ENCODE assay signal across 1 cellular context in the genomic region with DNA sequence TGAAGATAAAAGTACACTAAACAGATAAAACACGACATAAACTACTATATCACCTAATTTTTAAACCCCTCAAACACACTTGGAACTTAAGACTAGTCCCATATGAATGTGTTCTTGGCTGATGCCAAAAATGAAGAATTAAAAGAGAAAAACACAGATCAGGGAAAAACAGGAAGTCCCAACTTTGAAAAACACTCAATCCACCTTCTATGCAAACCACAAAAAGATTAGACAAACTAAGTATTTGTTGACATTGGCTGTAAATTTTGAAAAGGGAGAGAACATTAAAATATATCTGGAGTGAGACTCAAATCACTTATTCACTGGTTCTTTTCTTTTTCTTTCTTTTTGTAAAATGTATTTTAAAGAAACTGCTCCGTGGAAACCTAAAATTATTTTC.
TF ChIP-seq lines count a peak whose summit lies in the region.

No MANE protein-coding gene starts in this region.

TF ChIP-seq in HepG2, 621 proteins besides CTCF, POLR2A, EP300 and RAD21 (continued from another document):
- TF ChIP-seq, protein P1, sequence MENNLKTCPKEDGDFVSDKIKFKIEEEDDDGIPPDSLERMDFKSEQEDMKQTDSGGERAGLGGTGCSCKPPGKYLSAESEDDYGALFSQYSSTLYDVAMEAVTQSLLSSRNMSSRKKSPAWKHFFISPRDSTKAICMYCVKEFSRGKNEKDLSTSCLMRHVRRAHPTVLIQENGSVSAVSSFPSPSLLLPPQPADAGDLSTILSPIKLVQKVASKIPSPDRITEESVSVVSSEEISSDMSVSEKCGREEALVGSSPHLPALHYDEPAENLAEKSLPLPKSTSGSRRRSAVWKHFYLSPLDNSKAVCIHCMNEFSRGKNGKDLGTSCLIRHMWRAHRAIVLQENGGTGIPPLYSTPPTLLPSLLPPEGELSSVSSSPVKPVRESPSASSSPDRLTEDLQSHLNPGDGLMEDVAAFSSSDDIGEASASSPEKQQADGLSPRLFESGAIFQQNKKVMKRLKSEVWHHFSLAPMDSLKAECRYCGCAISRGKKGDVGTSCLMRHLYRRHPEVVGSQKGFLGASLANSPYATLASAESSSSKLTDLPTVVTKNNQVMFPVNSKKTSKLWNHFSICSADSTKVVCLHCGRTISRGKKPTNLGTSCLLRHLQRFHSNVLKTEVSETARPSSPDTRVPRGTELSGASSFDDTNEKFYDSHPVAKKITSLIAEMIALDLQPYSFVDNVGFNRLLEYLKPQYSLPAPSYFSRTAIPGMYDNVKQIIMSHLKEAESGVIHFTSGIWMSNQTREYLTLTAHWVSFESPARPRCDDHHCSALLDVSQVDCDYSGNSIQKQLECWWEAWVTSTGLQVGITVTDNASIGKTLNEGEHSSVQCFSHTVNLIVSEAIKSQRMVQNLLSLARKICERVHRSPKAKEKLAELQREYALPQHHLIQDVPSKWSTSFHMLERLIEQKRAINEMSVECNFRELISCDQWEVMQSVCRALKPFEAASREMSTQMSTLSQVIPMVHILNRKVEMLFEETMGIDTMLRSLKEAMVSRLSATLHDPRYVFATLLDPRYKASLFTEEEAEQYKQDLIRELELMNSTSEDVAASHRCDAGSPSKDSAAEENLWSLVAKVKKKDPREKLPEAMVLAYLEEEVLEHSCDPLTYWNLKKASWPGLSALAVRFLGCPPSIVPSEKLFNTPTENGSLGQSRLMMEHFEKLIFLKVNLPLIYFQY (CRISPR knock-in tag; IDR thresholded peaks at IDR 0.05; ENCODE audit: borderline replicate concordance), result no peak
- TF ChIP-seq SMAD3 (CRISPR knock-in tag; IDR thresholded peaks at IDR 0.05), result no peak
- TF ChIP-seq, protein P2, sequence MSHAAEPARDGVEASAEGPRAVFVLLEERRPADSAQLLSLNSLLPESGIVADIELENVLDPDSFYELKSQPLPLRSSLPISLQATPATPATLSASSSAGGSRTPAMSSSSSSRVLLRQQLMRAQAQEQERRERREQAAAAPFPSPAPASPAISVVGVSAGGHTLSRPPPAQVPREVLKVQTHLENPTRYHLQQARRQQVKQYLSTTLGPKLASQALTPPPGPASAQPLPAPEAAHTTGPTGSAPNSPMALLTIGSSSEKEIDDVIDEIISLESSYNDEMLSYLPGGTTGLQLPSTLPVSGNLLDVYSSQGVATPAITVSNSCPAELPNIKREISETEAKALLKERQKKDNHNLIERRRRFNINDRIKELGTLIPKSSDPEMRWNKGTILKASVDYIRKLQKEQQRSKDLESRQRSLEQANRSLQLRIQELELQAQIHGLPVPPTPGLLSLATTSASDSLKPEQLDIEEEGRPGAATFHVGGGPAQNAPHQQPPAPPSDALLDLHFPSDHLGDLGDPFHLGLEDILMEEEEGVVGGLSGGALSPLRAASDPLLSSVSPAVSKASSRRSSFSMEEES (CRISPR knock-in tag; IDR thresholded peaks at IDR 0.05), result no peak
- TF ChIP-seq NFRKB (IDR thresholded peaks at IDR 0.05), result no peak
- TF ChIP-seq XBP1 (CRISPR knock-in tag; IDR thresholded peaks at IDR 0.05), result no peak
- TF ChIP-seq ZFP36 (IDR thresholded peaks at IDR 0.05; ENCODE audit: borderline replicate concordance, low read depth, low read length, partially characterized antibody), result no peak
- no peak for TF ChIP-seq ATF1 (CRISPR knock-in tag; IDR thresholded peaks at IDR 0.05)
- TF ChIP-seq RCOR2 (CRISPR knock-in tag; IDR thresholded peaks at IDR 0.05), result no peak
- no peak for TF ChIP-seq NONO (IDR thresholded peaks at IDR 0.05)
- TF ChIP-seq NONO (CRISPR knock-in tag; conservative IDR thresholded peaks at IDR 0.05), result no peak
- no peak for TF ChIP-seq ZNF20 (CRISPR knock-in tag; IDR thresholded peaks at IDR 0.05)
- TF ChIP-seq ZMYM4 (CRISPR knock-in tag; IDR thresholded peaks at IDR 0.05), result no peak
